Comparison of ENCODE assay signal across 12 cellular contexts in genomic region chr2:232334136-232334884, GRCh38. TPM values are rescaled to one million over a fixed set of nuclear protein-coding genes. Genes with fewer than 3 reads are reported as not detected.
A peak's percentile ranks its signal among the peaks of the same experiment; 100 is the strongest.
DNase-seq lines count a peak whose midpoint lies in the region; ATAC-seq and TF ChIP-seq lines count a peak whose summit lies in the region.
"Not testable (repeated sequence)": the region's sequence is repeated elsewhere in the genome, so short reads cannot be mapped to it uniquely, and the experiment has no call there.
"Had no signal": no experiment of that assay in that cellular context is flagged by ENCODE, and none has a peak within 500 bp of the region (broad histone marks: within the 10 kb centered on the region; RNA-seq: fewer than 3 reads in every experiment).

No MANE protein-coding gene starts in this region.

- not testable (repeated sequence) for H3K4me1 Mint-ChIP-seq in H9; activated CD4-positive, alpha-beta T cell treated with anti-CD3 and anti-CD28 coated beads for 36 hours

- not testable (repeated sequence) for H3K23me2 ChIP-seq in H9 (ENCODE audit: insufficient read length, low read depth, low read length, poor library complexity, severe bottlenecking)

- not testable (repeated sequence) for H3K4me2 ChIP-seq in H9 (ENCODE audit: insufficient read depth, insufficient read length, low read length); osteoblast (ENCODE audit: insufficient read depth, low read length)
- H3K4me2 ChIP-seq in mammary epithelial cell (ENCODE audit: insufficient read depth, low read depth, low read length) = peak overlapping the region; percentile 67

- not testable (repeated sequence) for H3K14ac ChIP-seq in H9 (ENCODE audit: insufficient read depth, low read length)

- not testable (repeated sequence) for H2BK20ac ChIP-seq in H9 (ENCODE audit: low read depth, low read length, poor library complexity, severe bottlenecking)

- H3K4ac ChIP-seq in H9 (ENCODE audit: low read depth, low read length) = not testable (repeated sequence)

- WGBS in H9 (ENCODE audit: extremely low coverage, insufficient read length, low lambda C conversion rate) = no CpG with 5 or more reads among the region's 33 CpGs
- 87% methylated on average over 10 of the region's 33 CpGs for WGBS in mammary epithelial cell (ENCODE audit: low coverage, missing lambda C conversion rate)

- not testable (repeated sequence) for H2BK15ac ChIP-seq in H9 (ENCODE audit: low read depth, low read length)

- not testable (repeated sequence) for H3K9ac ChIP-seq in H9 (ENCODE audit: extremely low read depth, insufficient read length, low read length); mammary epithelial cell (ENCODE audit: insufficient read depth, low read length)

- not testable (repeated sequence) for H3K4me1 ChIP-seq in H9 (ENCODE audit: insufficient read depth, low read length); lower lobe of right lung; osteoblast (ENCODE audit: insufficient read depth, low read length)
- peaks cover 16% of the 10 kb centered on the region for H3K4me1 ChIP-seq in mammary epithelial cell (ENCODE audit: insufficient read depth, low read length)

- not testable (repeated sequence) for BruUV-seq in mammary epithelial cell (replicated peaks; lab: Mats Ljungman, UMichigan)

- not testable (repeated sequence) for H3K9me3 Mint-ChIP-seq in H9; activated CD4-positive, alpha-beta T cell treated with anti-CD3 and anti-CD28 coated beads for 36 hours (ENCODE audit: low read depth)

- H4K5ac ChIP-seq in H9 (ENCODE audit: insufficient read length, low read depth, low read length) = not testable (repeated sequence)

- H4K91ac ChIP-seq in H9 (ENCODE audit: insufficient read length, low read depth, low read length) = not testable (repeated sequence)

- H2AK5ac ChIP-seq in H9 (ENCODE audit: insufficient read length, low read length) = not testable (repeated sequence)

- not testable (repeated sequence) for H3K4me3 ChIP-seq in mammary epithelial cell (replicated peaks in 1 of 3; ENCODE audit: insufficient read depth in 1 of 3, low read depth in 2 of 3, low read length in 3 of 3); lower lobe of right lung; osteoblast (ENCODE audit: insufficient read depth, low read length)

- DNase-seq in H9 = peak; percentile 23
- DNase-seq in activated CD4-positive, alpha-beta T cell treated with anti-CD3 and anti-CD28 coated beads for 36 hours = peak; percentile 3
- DNase-seq in activated T-cell treated with anti-CD3 and anti-CD28 coated beads, Interleukin-2, amount 50 U/mL, for 1 hour = peak; percentile 12
- DNase-seq in mammary epithelial cell = not testable (repeated sequence)
- peak; percentile 27 for DNase-seq in left ventricle myocardium superior
- DNase-seq in lower lobe of right lung = peak; percentile 44
- peak; percentile 51 for DNase-seq in osteoblast (ENCODE audit: insufficient read length, low spot score, missing footprints)
- DNase-seq in stimulated activated naive CD8-positive, alpha-beta T cell treated with anti-CD3 and anti-CD28 coated beads, Interleukin-15, Interleukin-2, amounts not matched to agents 100 U/mL and 50 U/mL, for 24 hours = peak; percentile 1

- POLR2A ChIA-PET in activated CD4-positive, alpha-beta T cell treated with anti-CD3 and anti-CD28 coated beads for 36 hours (lab: Charles Lee) = not testable (repeated sequence)

- H4K20me1 ChIP-seq in H9 (ENCODE audit: control insufficient read depth, insufficient read depth, insufficient read length); mammary epithelial cell (ENCODE audit: insufficient read depth, low read length); osteoblast (ENCODE audit: insufficient read depth, low read length): not testable (repeated sequence)

- intact Hi-C loops in activated CD4-positive, alpha-beta T cell treated with anti-CD3 and anti-CD28 coated beads for 36 hours (cut with DNase I, micrococcal nuclease); mammary epithelial cell (cut with micrococcal nuclease); left ventricle myocardium superior (cut with micrococcal nuclease); lower lobe of right lung (cut with DNase I): not testable (repeated sequence)

- not testable (repeated sequence) for H4K8ac ChIP-seq in H9 (replicated peaks; ENCODE audit: insufficient read length, low read depth, low read length)

- not testable (repeated sequence) for H3K27me3 ChIP-seq in H9 (ENCODE audit: insufficient read depth, low read length); mammary epithelial cell (ENCODE audit: insufficient read depth, low read length); lower lobe of right lung (ENCODE audit: low read depth); osteoblast (ENCODE audit: insufficient read depth, low read length)

- not testable (repeated sequence) for H2AFZ ChIP-seq in H9 (ENCODE audit: low read length); osteoblast (ENCODE audit: low read length)
- peak overlapping the region; percentile 83 for H2AFZ ChIP-seq in mammary epithelial cell (ENCODE audit: low read depth, low read length)

- H2BK12ac ChIP-seq in H9 (ENCODE audit: insufficient read length, low read depth, low read length) = not testable (repeated sequence)

- in situ Hi-C loops in mammary epithelial cell (cut with MboI; ENCODE audit: low sequenced_read_pairs in 2 of 2) = loop anchor here in 1 of 2 donors (25.0 kb wide), 1 partner anchor 103 kb away; no protein-coding TSS in a partner anchor

- dilution Hi-C loops in mammary epithelial cell (cut with HindIII; ENCODE audit: low sequenced_read_pairs) = not testable (repeated sequence)

- not testable (repeated sequence) for H3K79me2 ChIP-seq in H9 (ENCODE audit: insufficient read depth, low read length); mammary epithelial cell (ENCODE audit: insufficient read depth, low read length); osteoblast (ENCODE audit: insufficient read depth, low read length)

- not testable (repeated sequence) for H3K79me1 ChIP-seq in H9 (ENCODE audit: insufficient read depth, low read depth, low read length, poor library complexity, severe bottlenecking)

- CTCF ChIA-PET in activated CD4-positive, alpha-beta T cell treated with anti-CD3 and anti-CD28 coated beads for 36 hours (lab: Charles Lee) = interaction anchor here (0.7 kb wide), 2 partner anchors 19 to 32 kb away, joined by 3 read pairs; no protein-coding TSS in a partner anchor
- CTCF ChIA-PET in mammary epithelial cell (lab: Charles Lee; ENCODE audit: low non-redundant PET) = not testable (repeated sequence)

- not testable (repeated sequence) for H3K36me3 Mint-ChIP-seq in H9 (ENCODE audit: insufficient read depth in 1 of 3, low read depth in 3 of 3); activated CD4-positive, alpha-beta T cell treated with anti-CD3 and anti-CD28 coated beads for 36 hours (ENCODE audit: low read depth)

- not testable (repeated sequence) for TF ChIP-seq CTCF in H9 (conservative IDR thresholded peaks at IDR 0.05); mammary epithelial cell (conservative IDR thresholded peaks at IDR 0.05 in 1 of 2, IDR thresholded peaks at IDR 0.05 in 1 of 2; ENCODE audit: extremely low read depth in 1 of 2, insufficient read depth in 1 of 2, low read depth in 1 of 2, low read length in 2 of 2); lower lobe of right lung (IDR thresholded peaks at IDR 0.05); osteoblast (IDR thresholded peaks at IDR 0.05; ENCODE audit: extremely low read depth, low read depth, low read length)

- H2BK120ac ChIP-seq in H9 (ENCODE audit: low read depth, low read length, poor library complexity, severe bottlenecking) = not testable (repeated sequence)

- H3K36me3 ChIP-seq in mammary epithelial cell (ENCODE audit: insufficient read depth, low read length); lower lobe of right lung; osteoblast (ENCODE audit: insufficient read depth, low read length): not testable (repeated sequence)

- not testable (repeated sequence) for H3K23ac ChIP-seq in H9 (ENCODE audit: insufficient read length, low read depth, low read length)

- not testable (repeated sequence) for H3K18ac ChIP-seq in H9 (ENCODE audit: insufficient read length, low read depth, low read length)

- H3T11ph ChIP-seq in H9 (ENCODE audit: low read length) = not testable (repeated sequence)

- ATAC-seq in activated CD4-positive, alpha-beta T cell treated with anti-CD3 and anti-CD28 coated beads for 36 hours; left ventricle myocardium superior; lower lobe of right lung; stimulated activated naive CD8-positive, alpha-beta T cell treated with anti-CD3 and anti-CD28 coated beads, Interleukin-15, Interleukin-2, amounts not matched to agents 100 U/mL and 50 U/mL, for 24 hours: not testable (repeated sequence)

- not testable (repeated sequence) for H3K9me3 ChIP-seq in H9 (ENCODE audit: control insufficient read depth, low read depth, low read length); mammary epithelial cell (replicated peaks; ENCODE audit: insufficient read depth, low read length); lower lobe of right lung; osteoblast (ENCODE audit: low read depth, low read length)

- H3K56ac ChIP-seq in H9 (ENCODE audit: insufficient read length, low read depth, low read length) = not testable (repeated sequence)

- H3K27ac ChIP-seq in H9 (ENCODE audit: insufficient read length, low read depth, low read length); mammary epithelial cell (ENCODE audit: insufficient read depth, low read depth, low read length); lower lobe of right lung; osteoblast (ENCODE audit: low read depth, low read length): not testable (repeated sequence)

- H3K27ac Mint-ChIP-seq in H9; activated CD4-positive, alpha-beta T cell treated with anti-CD3 and anti-CD28 coated beads for 36 hours: not testable (repeated sequence)

- not testable (repeated sequence) for H3K27me3 Mint-ChIP-seq in H9 (ENCODE audit: low read depth); activated CD4-positive, alpha-beta T cell treated with anti-CD3 and anti-CD28 coated beads for 36 hours

- H3K4me3 Mint-ChIP-seq in H9; activated CD4-positive, alpha-beta T cell treated with anti-CD3 and anti-CD28 coated beads for 36 hours: not testable (repeated sequence)

- not testable (repeated sequence) for H2BK5ac ChIP-seq in H9 (ENCODE audit: insufficient read length, low read length)

RNA-seq across cellular contexts. Expression of gene ALPP, which starts 44.2 kb away (rescaled TPM):
- 0.15 and 0.20 TPM in 2 replicates for total RNA-seq in H9 (2021)
- total RNA-seq in activated CD4-positive, alpha-beta T cell treated with anti-CD3 and anti-CD28 coated beads for 36 hours = not detected
- total RNA-seq in mammary epithelial cell = not detected
- polyA plus RNA-seq in mammary epithelial cell = 0.03 TPM
- polyA minus RNA-seq in mammary epithelial cell = not detected
- not detected for total RNA-seq in left ventricle myocardium superior
- 6.0 TPM for total RNA-seq in lower lobe of right lung
- total RNA-seq in osteoblast = not detected in 2 replicates
- total RNA-seq: CD4-positive, alpha-beta T cell; HepG2; K562; LHCN-M2 had no signal
- polyA plus RNA-seq: HepG2 had no signal
